Comparison of ENCODE assay signal across 29 cellular contexts in genomic region chr22:27690596-27690995, GRCh38.
"Had no signal": no experiment of that assay in that cellular context is flagged by ENCODE, and none has a peak within 500 bp of the region (broad histone marks: within the 10 kb centered on the region; RNA-seq: fewer than 3 reads in every experiment).

No MANE protein-coding gene starts in this region.

- H3K27me3 ChIP-seq: ascending aorta, esophagus muscularis mucosa had no signal

- H3K4me3 Mint-ChIP-seq: activated B cell treated with CpG ODN at 0.5 μM for 24 hours; activated CD8-positive, alpha-beta T cell treated with anti-CD3 and anti-CD28 coated beads, Interleukin-2, amount 10 ng/mL, durations not matched to agents 7 days and 5 days; activated naive CD4-positive, alpha-beta T cell treated with anti-CD3 and anti-CD28 coated beads, Interleukin-2, amount 10 ng/mL, durations not matched to agents 7 days and 5 days; activated naive CD8-positive, alpha-beta T cell treated with anti-CD3 and anti-CD28 coated beads, Interleukin-2, amount 10 ng/mL, durations not matched to agents 7 days and 5 days; activated T-cell treated with anti-CD3 and anti-CD28 coated beads, Interleukin-2, amount 50 U/mL, for 24 hours; activated T-cell treated with anti-CD3 and anti-CD28 coated beads, Interleukin-2, amount 50 U/mL, for 72 hours; brain; central memory CD8-positive, alpha-beta T cell; effector memory CD8-positive, alpha-beta T cell had no signal

- ATAC-seq: activated CD4-positive, CD25-positive, alpha-beta regulatory T cell treated with anti-CD3 and anti-CD28 coated beads, Interleukin-2, amount 50 U/mL, for 24 hours; activated CD8-positive, alpha-beta T cell treated with anti-CD3 and anti-CD28 coated beads, Interleukin-2, amount 10 ng/mL, durations not matched to agents 7 days and 5 days; activated naive CD4-positive, alpha-beta T cell treated with anti-CD3 and anti-CD28 coated beads, Interleukin-2, amount 50 U/mL, for 72 hours; activated T-cell treated with anti-CD3 and anti-CD28 coated beads, Interleukin-2, amount 50 U/mL, for 72 hours; effector memory CD8-positive, alpha-beta T cell had no signal

- H3K9me3 ChIP-seq: ascending aorta had no signal

- H3K9me3 Mint-ChIP-seq: activated naive CD8-positive, alpha-beta T cell treated with anti-CD3 and anti-CD28 coated beads, Interleukin-2, amount 10 ng/mL, durations not matched to agents 7 days and 5 days; central memory CD8-positive, alpha-beta T cell had no signal

- DNase-seq: activated B cell treated with CpG ODN at 0.5 μM for 24 hours; activated CD4-positive, alpha-beta T cell treated with anti-CD3 and anti-CD28 coated beads for 48 hours; activated CD4-positive, alpha-beta T cell treated with anti-CD3 and anti-CD28 coated beads, Interleukin-2, amount 50 U/mL, for 1 hour; activated CD4-positive, alpha-beta T cell treated with anti-CD3 and anti-CD28 coated beads, Interleukin-2, amount 50 U/mL, for 48 hours; activated CD8-positive, alpha-beta memory T cell treated with anti-CD3 and anti-CD28 coated beads, Interleukin-2, amount 50 U/mL, for 48 hours; activated CD8-positive, alpha-beta T cell treated with anti-CD3 and anti-CD28 coated beads, Interleukin-2, amount 10 ng/mL, durations not matched to agents 7 days and 5 days; activated gamma-delta T cell; activated naive CD4-positive, alpha-beta T cell; activated naive CD4-positive, alpha-beta T cell treated with anti-CD3 and anti-CD28 coated beads, Interleukin-2, amount 10 ng/mL, durations not matched to agents 7 days and 5 days; activated naive CD8-positive, alpha-beta T cell treated with anti-CD3 and anti-CD28 coated beads, Interleukin-2, amount 10 ng/mL, durations not matched to agents 7 days and 5 days; activated T-cell treated with anti-CD3 and anti-CD28 coated beads for 4 hours; activated T-cell treated with anti-CD3 and anti-CD28 coated beads, Interleukin-2, amount 50 U/mL, for 24 hours; activated T-cell treated with anti-CD3 and anti-CD28 coated beads, Interleukin-2, amount 50 U/mL, for 72 hours; cortex of kidney; dermis blood vessel endothelial cell; effector CD4-positive, alpha-beta T cell; effector memory CD8-positive, alpha-beta T cell; erythroblast; foreskin melanocyte; head of caudate nucleus; T-helper 2 cell; WERI-Rb-1 had no signal

- H3K36me3 ChIP-seq: ascending aorta, esophagus muscularis mucosa, WERI-Rb-1 had no signal

- H3K4me1 Mint-ChIP-seq: activated B cell treated with CpG ODN at 0.5 μM for 24 hours; activated naive CD4-positive, alpha-beta T cell treated with anti-CD3 and anti-CD28 coated beads, Interleukin-2, amount 10 ng/mL, durations not matched to agents 7 days and 5 days; activated naive CD8-positive, alpha-beta T cell treated with anti-CD3 and anti-CD28 coated beads, Interleukin-2, amount 10 ng/mL, durations not matched to agents 7 days and 5 days; central memory CD8-positive, alpha-beta T cell had no signal

- FAIRE-seq: colon had no signal

- H3K27ac ChIP-seq: ascending aorta, esophagus muscularis mucosa, WERI-Rb-1 had no signal

- H3K4me3 ChIP-seq: ascending aorta, esophagus muscularis mucosa had no signal

- H3K27me3 Mint-ChIP-seq: activated B cell treated with CpG ODN at 0.5 μM for 24 hours; activated naive CD4-positive, alpha-beta T cell treated with anti-CD3 and anti-CD28 coated beads, Interleukin-2, amount 10 ng/mL, durations not matched to agents 7 days and 5 days; activated naive CD8-positive, alpha-beta T cell treated with anti-CD3 and anti-CD28 coated beads, Interleukin-2, amount 10 ng/mL, durations not matched to agents 7 days and 5 days had no signal

- H3K27ac Mint-ChIP-seq: activated B cell treated with CpG ODN at 0.5 μM for 24 hours; activated CD8-positive, alpha-beta T cell treated with anti-CD3 and anti-CD28 coated beads, Interleukin-2, amount 10 ng/mL, durations not matched to agents 7 days and 5 days; activated naive CD4-positive, alpha-beta T cell treated with anti-CD3 and anti-CD28 coated beads, Interleukin-2, amount 10 ng/mL, durations not matched to agents 7 days and 5 days; activated naive CD4-positive, alpha-beta T cell treated with anti-CD3 and anti-CD28 coated beads, Interleukin-2, amount 50 U/mL, for 72 hours; activated naive CD8-positive, alpha-beta T cell treated with anti-CD3 and anti-CD28 coated beads, Interleukin-2, amount 10 ng/mL, durations not matched to agents 7 days and 5 days; activated T-cell treated with anti-CD3 and anti-CD28 coated beads, Interleukin-2, amount 50 U/mL, for 24 hours; activated T-cell treated with anti-CD3 and anti-CD28 coated beads, Interleukin-2, amount 50 U/mL, for 72 hours; brain; effector memory CD8-positive, alpha-beta T cell had no signal

- H3K36me3 Mint-ChIP-seq: activated naive CD4-positive, alpha-beta T cell treated with anti-CD3 and anti-CD28 coated beads, Interleukin-2, amount 10 ng/mL, durations not matched to agents 7 days and 5 days; activated naive CD4-positive, alpha-beta T cell treated with anti-CD3 and anti-CD28 coated beads, Interleukin-2, amount 50 U/mL, for 72 hours; activated naive CD8-positive, alpha-beta T cell treated with anti-CD3 and anti-CD28 coated beads, Interleukin-2, amount 10 ng/mL, durations not matched to agents 7 days and 5 days; brain had no signal
